1 cellular context compared by ENCODE assay signal in genomic region chr1:160614410-160614809, GRCh38.
TF ChIP-seq lines count a peak whose summit lies in the region.

No MANE protein-coding gene starts in this region.

TF ChIP-seq in WTC11, 78 proteins besides CTCF, POLR2A, EP300 and RAD21 (continued from another document):
- no peak for TF ChIP-seq AR (CRISPR knock-in tag; IDR thresholded peaks at IDR 0.05)
